Comparison of ENCODE assay signal across 14 cellular contexts in the genomic region with DNA sequence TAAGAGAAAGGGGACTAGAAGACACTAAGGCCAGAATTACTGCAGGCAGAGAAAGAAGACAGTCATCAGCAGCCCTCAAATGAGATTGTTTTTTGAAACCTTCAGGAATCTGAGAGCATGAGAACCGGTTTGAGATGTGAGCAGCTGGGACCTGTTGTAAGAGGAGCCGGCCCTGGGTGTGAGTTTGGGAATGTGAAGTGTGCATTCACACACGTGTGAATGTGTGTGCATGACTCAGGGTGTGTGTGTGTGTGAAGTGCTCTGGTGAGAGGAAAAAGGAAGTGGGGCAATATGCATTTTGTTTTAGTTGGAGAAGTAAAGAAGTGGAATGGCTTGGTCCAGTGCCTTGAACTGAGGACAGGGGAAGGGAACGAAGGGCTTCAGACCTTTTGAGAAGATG. TPM values are rescaled to one million over a fixed set of nuclear protein-coding genes. Genes with fewer than 3 reads are reported as not detected.
DNase-seq lines count a peak whose midpoint lies in the region; ATAC-seq and TF ChIP-seq lines count a peak whose summit lies in the region.
"Had no signal": no experiment of that assay in that cellular context is flagged by ENCODE, and none has a peak within 500 bp of the region (broad histone marks: within the 10 kb centered on the region; RNA-seq: fewer than 3 reads in every experiment).

No MANE protein-coding gene starts in this region.

- no peak overlapping the region for H3K4me3 Mint-ChIP-seq in T-helper 17 cell
- H3K4me3 Mint-ChIP-seq: activated T-cell treated with anti-CD3 and anti-CD28 coated beads, Interleukin-2, amount 50 U/mL, for 24 hours; WTC11 had no signal

- no peaks in the 10 kb centered on the region for H3K9me3 ChIP-seq in T-helper 17 cell (ENCODE audit: control insufficient read depth, low read length, poor library complexity, severe bottlenecking)
- H3K9me3 ChIP-seq in hepatocyte (ENCODE audit: low read depth): no peaks in the 10 kb centered on the region
- H3K9me3 ChIP-seq in smooth muscle cell (replicated peaks; ENCODE audit: low read depth): no peaks in the 10 kb centered on the region
- H3K9me3 ChIP-seq: SJSA1, tibial nerve had no signal

- H3K27ac ChIP-seq in hepatocyte: peak overlapping the region; percentile 66
- H3K27ac ChIP-seq in smooth muscle cell (ENCODE audit: low read depth): peak overlapping the region; percentile 49
- H3K27ac ChIP-seq: SJSA1, tibial nerve had no signal

- peak overlapping the region; percentile 95 for H3K4me2 ChIP-seq in hepatocyte
- peak overlapping the region; percentile 69 for H3K4me2 ChIP-seq in smooth muscle cell

- H3K27me3 Mint-ChIP-seq in T-helper 17 cell: peaks cover 70% of the 10 kb centered on the region

- no peak overlapping the region for H3K4me3 ChIP-seq in hepatocyte
- H3K4me3 ChIP-seq in smooth muscle cell: no peak overlapping the region
- H3K4me3 ChIP-seq: SJSA1, tibial nerve had no signal

- H3K27me3 ChIP-seq in hepatocyte (peaks cover 2% of the 10 kb centered on the region), smooth muscle cell (ENCODE audit: low read depth) (peaks cover 1% of the 10 kb centered on the region)

- no peak overlapping the region for H3K9ac ChIP-seq in smooth muscle cell (ENCODE audit: low read depth)

- ATAC-seq in T-helper 17 cell (no peak), GM21528 (IDR thresholded peaks at IDR 0.05; ENCODE audit: low FRiP score, unreplicated experiment) (no peak), HG03039 (IDR thresholded peaks at IDR 0.05; ENCODE audit: unreplicated experiment) (no peak)
- ATAC-seq: WTC11 had no signal

- DNase-seq in NCI-H2171 treated with DMSO at 0.1 percent for 48 hours (lab: John Stamatoyannopoulos, UW) (peak; percentile 7), NCI-H2171 (lab: John Stamatoyannopoulos, UW) (no peak), T-helper 17 cell (no peak), hepatocyte (ENCODE audit: low spot score) (peak; percentile 22), smooth muscle cell (lab: John Stamatoyannopoulos, UW; ENCODE audit: unreplicated experiment) (no peak)
- no peak for DNase-seq in activated naive CD4-positive, alpha-beta T cell treated with anti-CD3 and anti-CD28 coated beads, Interleukin-2, amount 50 U/mL, for 16 hours
- DNase-seq: activated T-cell treated with anti-CD3 and anti-CD28 coated beads, Interleukin-2, amount 50 U/mL, for 24 hours; HCEC 1CT; NCI-H526 had no signal

- peaks cover 22% of the 10 kb centered on the region for H3F3A ChIP-seq in smooth muscle cell (ENCODE audit: low read depth)

- H3K4me1 ChIP-seq in hepatocyte (ENCODE audit: insufficient read depth): peaks cover 39% of the 10 kb centered on the region
- peaks cover 62% of the 10 kb centered on the region for H3K4me1 ChIP-seq in smooth muscle cell (ENCODE audit: low read depth)

- peak overlapping the region; percentile 71 for H3K27ac Mint-ChIP-seq in T-helper 17 cell
- H3K27ac Mint-ChIP-seq: activated T-cell treated with anti-CD3 and anti-CD28 coated beads, Interleukin-2, amount 50 U/mL, for 24 hours; WTC11 had no signal

- H4K20me1 ChIP-seq in hepatocyte (ENCODE audit: insufficient read depth, poor library complexity, severe bottlenecking) (no peaks in the 10 kb centered on the region), smooth muscle cell (ENCODE audit: low read depth) (peaks cover 42% of the 10 kb centered on the region)

- WGBS in hepatocyte (ENCODE audit: low lambda C conversion rate, missing lambda C conversion rate): 39% methylated on average over 4 of the region's 4 CpGs
- 47% methylated on average over 4 of the region's 4 CpGs for WGBS in smooth muscle cell (ENCODE audit: low lambda C conversion rate)

- peaks cover 6% of the 10 kb centered on the region for H3K4me1 Mint-ChIP-seq in T-helper 17 cell

- no peaks in the 10 kb centered on the region for H3K36me3 ChIP-seq in hepatocyte (replicated peaks; ENCODE audit: insufficient read depth, low read depth)
- H3K36me3 ChIP-seq in smooth muscle cell (ENCODE audit: low read depth): no peaks in the 10 kb centered on the region
- H3K36me3 ChIP-seq: SJSA1, tibial nerve had no signal

- H3K9me2 ChIP-seq in hepatocyte (replicated peaks; ENCODE audit: insufficient read depth): no peaks in the 10 kb centered on the region

- H2AFZ ChIP-seq in hepatocyte (no peak overlapping the region), smooth muscle cell (ENCODE audit: low read depth) (no peak overlapping the region)

- peaks cover 9% of the 10 kb centered on the region for H3K36me3 Mint-ChIP-seq in T-helper 17 cell (ENCODE audit: low read depth)
- H3K36me3 Mint-ChIP-seq: WTC11 had no signal

- H3K79me2 ChIP-seq in hepatocyte (peaks cover 39% of the 10 kb centered on the region), smooth muscle cell (ENCODE audit: low read depth) (no peaks in the 10 kb centered on the region)

- no peak for TF ChIP-seq CTCF in hepatocyte (IDR thresholded peaks at IDR 0.05; ENCODE audit: poor library complexity)
- TF ChIP-seq CTCF in smooth muscle cell (IDR thresholded peaks at IDR 0.05; ENCODE audit: borderline replicate concordance, insufficient read depth, poor library complexity, severe bottlenecking): no peak

RNA-seq across cellular contexts. Expression of a gene that starts 4.3 kb away (rescaled TPM):
- total RNA-seq in T-helper 17 cell (not detected), hepatocyte (6.1 and 8.7 TPM in 2 replicates), smooth muscle cell (11.8 and 14.6 TPM in 2 replicates)
- polyA plus RNA-seq in hepatocyte (10.2 and 19.6 TPM in 2 replicates), smooth muscle cell (15.7 and 18.0 TPM in 2 replicates)

RNA-seq across cellular contexts. Expression of a gene that starts 41.5 kb away (rescaled TPM):
- total RNA-seq in T-helper 17 cell (10 to 100 TPM; 50.0 to 60.8 TPM), hepatocyte (11.4 and 17.0 TPM in 2 replicates), smooth muscle cell (7.7 and 12.9 TPM in 2 replicates)
- polyA plus RNA-seq in hepatocyte (28.0 and 43.7 TPM in 2 replicates), smooth muscle cell (14.2 and 24.2 TPM in 2 replicates)

Comparison
In these comparisons a context has a peak if more than half of its experiments do, and no peak if none do; other contexts are left out.
1. DNase-seq: peak in NCI-H2171 treated with DMSO at 0.1 percent for 48 hours (single experiment) and hepatocyte (single experiment); none in NCI-H2171 (single experiment), T-helper 17 cell (0 of 3), smooth muscle cell (single experiment) and activated naive CD4-positive, alpha-beta T cell treated with anti-CD3 and anti-CD28 coated beads, Interleukin-2, amount 50 U/mL, for 16 hours (single experiment).